Comparison of ENCODE assay signal across 11 cellular contexts in genomic region chr7:134710854-134711624, GRCh38.
DNase-seq lines count a peak whose midpoint lies in the region; ATAC-seq, FAIRE-seq and TF ChIP-seq lines count a peak whose summit lies in the region.
"Had no signal": no experiment of that assay in that cellular context is flagged by ENCODE, and none has a peak within 500 bp of the region (broad histone marks: within the 10 kb centered on the region; RNA-seq: fewer than 3 reads in every experiment).

No MANE protein-coding gene starts in this region.

- H3K79me1 ChIP-seq in H1 (ENCODE audit: low read depth, low read length): no peaks in the 10 kb centered on the region

- CTCF ChIA-PET in H1 (lab: Charles Lee; ENCODE audit: partially characterized antibody): interaction anchor here (0.6 to 1.6 kb wide), 4 partner anchors 9 to 78 kb away, joined by 3 to 9 read pairs (median 5); no protein-coding TSS in a partner anchor

- no peak overlapping the region for H2BK20ac ChIP-seq in H1 (ENCODE audit: low read length)

- POLR2A ChIA-PET in H1 (lab: Charles Lee; ENCODE audit: partially characterized antibody): interaction anchor here (0.6 to 0.7 kb wide), 2 partner anchors 15 to 33 kb away, joined by 3 read pairs; no protein-coding TSS in a partner anchor

- TF ChIP-seq CTCF in H1 (IDR thresholded peaks at IDR 0.05; ENCODE audit: control extremely low read depth in 1 of 3, insufficient read depth in 1 of 3, low read depth in 1 of 3, low read length in 3 of 3): no peak

- H2BK15ac ChIP-seq in H1 (ENCODE audit: low read length): no peak overlapping the region

- H2BK5ac ChIP-seq in H1 (ENCODE audit: low read depth, low read length): no peak overlapping the region

- no peak overlapping the region for H3K18ac ChIP-seq in H1 (ENCODE audit: extremely low read depth, low read length)

- H2AK5ac ChIP-seq in H1 (ENCODE audit: low read depth, low read length): no peak overlapping the region

- no peak overlapping the region for H2BK120ac ChIP-seq in H1 (replicated peaks; ENCODE audit: low read depth, low read length)

- TF ChIP-seq EP300 in H1 (IDR thresholded peaks at IDR 0.05; ENCODE audit: borderline replicate concordance in 1 of 2, low read depth in 2 of 2, low read length in 2 of 2): no peak

- H3K9ac ChIP-seq in H1 (replicated peaks in 1 of 4; ENCODE audit: extremely low read depth in 1 of 4, low read depth in 3 of 4, low read length in 3 of 4): no peak overlapping the region

- H3K4me1 ChIP-seq in H1 (replicated peaks in 1 of 4; ENCODE audit: control insufficient read depth in 3 of 4, insufficient read depth in 4 of 4, low read length in 3 of 4): no peaks in the 10 kb centered on the region

- TF ChIP-seq RAD21 in H1 (IDR thresholded peaks at IDR 0.05 in 1 of 2, conservative IDR thresholded peaks at IDR 0.05 in 1 of 2; ENCODE audit: low read depth in 2 of 2, low read length in 2 of 2): no peak

- no peak overlapping the region for H3K27ac ChIP-seq in H1 (ENCODE audit: low read depth, low read length)

- ATAC-seq in HG03439 (IDR thresholded peaks at IDR 0.05; ENCODE audit: unreplicated experiment) (no peak), HG02798 (IDR thresholded peaks at IDR 0.05; ENCODE audit: poor library complexity, unreplicated experiment) (no peak), GM21528 (IDR thresholded peaks at IDR 0.05; ENCODE audit: low FRiP score, unreplicated experiment) (no peak)

- DNase-seq in ELR (ENCODE audit: low read depth) (peak; percentile 66), H1 (ENCODE audit: low read depth in 1 of 2, low spot score in 2 of 2) (no peak), SW 1271 (lab: John Stamatoyannopoulos, UW) (no peak)
- peak; percentile 55 to 64 for DNase-seq in activated CD4-positive, alpha-beta T cell treated with anti-CD3 and anti-CD28 coated beads, Interleukin-2, amount 50 U/mL, for 48 hours
- peak; percentile 71 for DNase-seq in stimulated activated CD4-positive, alpha-beta T cell treated with anti-CD3 and anti-CD28 coated beads, Interleukin-1b, Interleukin-23, amount 100 ng/mL, for 48 hours
- DNase-seq: endodermal cell, NCI-H526 treated with DMSO at 0.1 percent for 48 hours had no signal

- H3K9me3 ChIP-seq in H1 (ENCODE audit: insufficient read depth in 2 of 2, low read depth in 1 of 2, low read length in 1 of 2): no peaks in the 10 kb centered on the region

- peaks cover 0 to 1% (median 0%) of the 10 kb centered on the region in 4 experiments; a peak in 1 of 7 replicates for H3K27me3 ChIP-seq in H1 (replicated peaks in 1 of 4; ENCODE audit: control insufficient read depth in 3 of 4, extremely low read depth in 1 of 4, insufficient read depth in 3 of 4, low read length in 3 of 4)

- WGBS in H1 (ENCODE audit: extremely low coverage in 1 of 2, insufficient coverage in 1 of 2, insufficient read length in 1 of 2, insufficient replicate concordance in 2 of 2, low coverage in 1 of 2, low lambda C conversion rate in 2 of 2, missing lambda C conversion rate in 1 of 2), 2 experiments: 82% methylated on average over 9 of the region's 9 CpGs; no CpG with 5 or more reads in 1 of the 2 experiments

- no peak overlapping the region for H3K56ac ChIP-seq in H1 (replicated peaks; ENCODE audit: insufficient read length, low read depth, low read length)

- H3K4ac ChIP-seq in H1 (replicated peaks; ENCODE audit: insufficient read length, low read depth, low read length): no peak overlapping the region

- H3K4me2 ChIP-seq in H1 (ENCODE audit: insufficient read depth in 1 of 2, low read depth in 2 of 2, low read length in 2 of 2): no peak overlapping the region

- H3K14ac ChIP-seq in H1 (ENCODE audit: insufficient read length): no peak overlapping the region

- H3K23me2 ChIP-seq in H1 (ENCODE audit: low read depth, low read length): no peaks in the 10 kb centered on the region

- H2BK12ac ChIP-seq in H1 (ENCODE audit: low read depth, low read length): peak overlapping the region; percentile 60; the same call in 1 of the 2 replicates

- no peak overlapping the region for H3K4me3 ChIP-seq in H1 (ENCODE audit: extremely low read depth in 1 of 4, insufficient read depth in 2 of 4, low read depth in 3 of 4, low read length in 4 of 4)

- no peaks in the 10 kb centered on the region for H3K79me2 ChIP-seq in H1 (ENCODE audit: control insufficient read depth in 1 of 2, insufficient read depth in 2 of 2, low read length in 2 of 2)

- no peak for TF ChIP-seq POLR2A in H1 (IDR thresholded peaks at IDR 0.05; ENCODE audit: control extremely low read depth in 1 of 2, low read depth in 2 of 2, low read length in 2 of 2)

- H3K36me3 ChIP-seq in H1 (ENCODE audit: control insufficient read depth in 2 of 4, insufficient read depth in 4 of 4, low read length in 3 of 4): no peaks in the 10 kb centered on the region

- no peak overlapping the region for H4K91ac ChIP-seq in H1 (replicated peaks; ENCODE audit: insufficient read length, low read length)

- H2AFZ ChIP-seq in H1 (ENCODE audit: low read length): peak overlapping the region; percentile 49; the same call in 1 of the 2 replicates

- no peak for FAIRE-seq in H1 (lab: Jason Lieb, UNC)
- FAIRE-seq: G401.6 had no signal

- no peak overlapping the region for H4K5ac ChIP-seq in H1 (ENCODE audit: insufficient read length, low read depth, low read length)

- H4K20me1 ChIP-seq in H1 (replicated peaks in 1 of 2; ENCODE audit: control insufficient read depth in 1 of 2, insufficient read depth in 2 of 2, low read length in 2 of 2): no peaks in the 10 kb centered on the region

- H3K23ac ChIP-seq in H1 (ENCODE audit: insufficient read length): no peak overlapping the region

- no peak overlapping the region; the same call in 1 of the 2 replicates for H4K8ac ChIP-seq in H1 (ENCODE audit: extremely low read depth, insufficient read depth, low read length)

TF ChIP-seq in H1, 55 proteins besides CTCF, POLR2A, EP300 and RAD21 (continues in another document):
- TF ChIP-seq SP1 (IDR thresholded peaks at IDR 0.05; ENCODE audit: low read depth, low read length) (no peak), KDM5A (IDR thresholded peaks at IDR 0.05; ENCODE audit: low read length) (no peak), BACH1 (IDR thresholded peaks at IDR 0.05; ENCODE audit: low read length) (no peak), TCF12 (IDR thresholded peaks at IDR 0.05; ENCODE audit: low read depth, low read length) (no peak), SIRT6 (IDR thresholded peaks at IDR 0.05; ENCODE audit: low read length) (no peak), BCL11A (IDR thresholded peaks at IDR 0.05; ENCODE audit: low read depth in 2 of 2, low read length in 2 of 2) (no peak), JUN (IDR thresholded peaks at IDR 0.05; ENCODE audit: low read depth, low read length) (no peak), SRF (IDR thresholded peaks at IDR 0.05; ENCODE audit: low read depth, low read length) (no peak), CREB1 (IDR thresholded peaks at IDR 0.05) (no peak), ATF3 (IDR thresholded peaks at IDR 0.05; ENCODE audit: insufficient read depth, low read depth, low read length) (no peak), E2F6 (IDR thresholded peaks at IDR 0.05) (no peak)

Comparison
In these comparisons a context has a peak if more than half of its experiments do, and no peak if none do; other contexts are left out.
1. DNase-seq: peak in ELR (single experiment), activated CD4-positive, alpha-beta T cell treated with anti-CD3 and anti-CD28 coated beads, Interleukin-2, amount 50 U/mL, for 48 hours (2 of 2) and stimulated activated CD4-positive, alpha-beta T cell treated with anti-CD3 and anti-CD28 coated beads, Interleukin-1b, Interleukin-23, amount 100 ng/mL, for 48 hours (single experiment); none in H1 (0 of 2) and SW 1271 (0 of 2).